ENCODE assay signal across 1 cellular context in the genomic region with DNA sequence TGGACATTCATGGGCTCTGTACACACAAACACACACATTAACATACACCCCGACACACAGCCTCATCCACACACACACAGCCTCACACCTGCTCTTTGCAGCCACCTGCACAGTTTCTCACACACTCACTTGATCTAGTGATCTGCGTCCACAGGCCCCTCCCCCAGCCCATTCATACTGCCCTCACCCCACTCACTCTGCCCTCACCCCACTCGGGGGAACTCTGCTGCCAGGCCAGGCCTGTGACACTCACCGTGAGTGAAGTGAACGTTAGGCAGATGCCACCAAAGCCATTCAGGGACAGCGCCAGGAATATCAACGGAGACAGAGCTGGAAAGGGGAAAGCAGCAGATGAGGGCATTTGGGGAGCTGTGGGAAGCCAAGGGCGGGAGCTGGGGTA.
TF ChIP-seq lines count a peak whose summit lies in the region.

No MANE protein-coding gene starts in this region.

TF ChIP-seq in HepG2, 621 proteins besides CTCF, POLR2A, EP300 and RAD21:
- TF ChIP-seq ZBTB7A (CRISPR knock-in tag; IDR thresholded peaks at IDR 0.05) (0 out of 2 replicates have a peak, but pooled peaks have one; percentile 30), SPEN (CRISPR knock-in tag; IDR thresholded peaks at IDR 0.05; ENCODE audit: low read depth) (no peak), NAIF1 (CRISPR knock-in tag; IDR thresholded peaks at IDR 0.05; ENCODE audit: borderline replicate concordance) (no peak), SMARCE1 (IDR thresholded peaks at IDR 0.05; ENCODE audit: borderline replicate concordance) (no peak)
